Comparison of ENCODE assay signal across 16 cellular contexts in the genomic region with DNA sequence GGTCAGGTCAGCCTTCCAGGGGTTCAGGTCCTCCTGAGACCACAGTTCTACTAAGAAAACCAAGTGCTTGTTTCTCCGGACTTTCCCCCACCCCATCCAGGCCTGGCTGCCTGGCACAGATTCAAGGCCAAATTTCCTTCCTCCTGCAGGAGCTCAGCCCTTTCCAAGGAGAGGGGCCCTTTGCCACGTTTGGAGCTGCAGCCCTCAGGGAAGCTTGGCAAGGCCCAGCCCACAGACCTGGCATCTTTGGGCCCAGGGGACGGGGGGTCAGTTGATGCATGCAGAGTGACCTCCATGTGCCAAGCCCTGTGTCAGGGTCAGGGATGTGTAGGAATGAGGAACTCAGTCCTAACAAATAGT.
DNase-seq lines count a peak whose midpoint lies in the region; ATAC-seq and TF ChIP-seq lines count a peak whose summit lies in the region.
"Had no signal": no experiment of that assay in that cellular context is flagged by ENCODE, and none has a peak within 500 bp of the region (broad histone marks: within the 10 kb centered on the region; RNA-seq: fewer than 3 reads in every experiment).

No MANE protein-coding gene starts in this region.

- peak overlapping the region in 53 of 59 donors; percentile 11 to 87 (median 74) for H3K27ac ChIP-seq in dorsolateral prefrontal cortex
- H3K27ac ChIP-seq in testis, result peak overlapping the region in 1 of 2 donors; percentile 45
- H3K27ac ChIP-seq: PC-9 had no signal

- peak; percentile 3; the same call in 2 of the 3 replicates for ATAC-seq in SK-N-SH treated with all-trans-retinoic acid at 6 μM for 48 hours
- no peak for ATAC-seq in HG03159 (IDR thresholded peaks at IDR 0.05; ENCODE audit: unreplicated experiment)

- peaks cover 44% of the 10 kb centered on the region for H3K4me1 Mint-ChIP-seq in mesothelial cell of epicardium
- H3K4me1 Mint-ChIP-seq: activated B cell treated with CpG ODN at 0.5 μM for 24 hours; activated naive CD4-positive, alpha-beta T cell treated with anti-CD3 and anti-CD28 coated beads, Interleukin-2, amount 10 ng/mL, durations not matched to agents 7 days and 5 days; CD8-positive, alpha-beta memory T cell had no signal

- WGBS in testis, 2 donors, result 29% methylated on average over 3 of the region's 3 CpGs; no CpG with 5 or more reads in 1 of the 2 donors

- TF ChIP-seq POLR2A in testis (IDR thresholded peaks at IDR 0.05), result no peak

- no peaks in the 10 kb centered on the region for H3K36me3 ChIP-seq in testis (ENCODE audit: low read depth, missing control alignments)

- intact Hi-C loops in dorsolateral prefrontal cortex (cut with DNase I), result loop anchor here in 1 of 2 donors (10.0 kb wide), 1 partner anchor 47 kb away; no protein-coding TSS in a partner anchor
- intact Hi-C loops in testis (cut with DNase I; ENCODE audit: low total_unique reads), result no loop called here

- TF ChIP-seq CTCF in dorsolateral prefrontal cortex (IDR thresholded peaks at IDR 0.05 in 54 of 56, conservative IDR thresholded peaks at IDR 0.05 in 2 of 56; ENCODE audit: low read depth in 1 of 56, partially characterized antibody in 56 of 56), result no peak
- TF ChIP-seq CTCF in mesothelial cell of epicardium (IDR thresholded peaks at IDR 0.05; ENCODE audit: unreplicated experiment), result no peak
- TF ChIP-seq CTCF in testis (IDR thresholded peaks at IDR 0.05), result no peak

- no peaks in the 10 kb centered on the region for H3K27me3 Mint-ChIP-seq in mesothelial cell of epicardium (ENCODE audit: low read depth)

- H3K27me3 ChIP-seq in dorsolateral prefrontal cortex (no peaks in the 10 kb centered on the region), testis (no peaks in the 10 kb centered on the region)

- no peaks in the 10 kb centered on the region for H3K36me3 Mint-ChIP-seq in mesothelial cell of epicardium
- H3K36me3 Mint-ChIP-seq: activated naive CD4-positive, alpha-beta T cell treated with anti-CD3 and anti-CD28 coated beads, Interleukin-2, amount 10 ng/mL, durations not matched to agents 7 days and 5 days; CD8-positive, alpha-beta memory T cell; IgD-negative memory B cell had no signal

- peak overlapping the region; percentile 91 for H3K27ac Mint-ChIP-seq in mesothelial cell of epicardium
- H3K27ac Mint-ChIP-seq: activated B cell treated with CpG ODN at 0.5 μM for 24 hours; activated naive CD4-positive, alpha-beta T cell treated with anti-CD3 and anti-CD28 coated beads, Interleukin-2, amount 10 ng/mL, durations not matched to agents 7 days and 5 days had no signal

- peaks cover 24% of the 10 kb centered on the region for H3K4me1 ChIP-seq in testis

- peak overlapping the region; percentile 43 for H3K4me3 Mint-ChIP-seq in mesothelial cell of epicardium
- H3K4me3 Mint-ChIP-seq: activated B cell treated with CpG ODN at 0.5 μM for 24 hours; activated naive CD4-positive, alpha-beta T cell treated with anti-CD3 and anti-CD28 coated beads, Interleukin-2, amount 10 ng/mL, durations not matched to agents 7 days and 5 days; CD8-positive, alpha-beta memory T cell; IgD-negative memory B cell had no signal

- peak overlapping the region in 50 of 59 donors; percentile 7 to 64 (median 41) for H3K4me3 ChIP-seq in dorsolateral prefrontal cortex
- H3K4me3 ChIP-seq in testis, result peak overlapping the region in 1 of 2 donors; percentile 4
- H3K4me3 ChIP-seq: PC-9 had no signal

- H3K9me3 Mint-ChIP-seq in mesothelial cell of epicardium, result no peaks in the 10 kb centered on the region
- H3K9me3 Mint-ChIP-seq: activated B cell treated with CpG ODN at 0.5 μM for 24 hours; activated naive CD4-positive, alpha-beta T cell treated with anti-CD3 and anti-CD28 coated beads, Interleukin-2, amount 10 ng/mL, durations not matched to agents 7 days and 5 days; IgD-negative memory B cell had no signal

- no peaks in the 10 kb centered on the region for H3K9me3 ChIP-seq in testis

- DNase-seq in dorsolateral prefrontal cortex (no peak), mesothelial cell of epicardium (ENCODE audit: low spot score in 2 of 2, unreplicated experiment in 2 of 2) (no peak), testis (peak; percentile 49), NCI-H1105 treated with DMSO at 0.1 percent for 48 hours (lab: John Stamatoyannopoulos, UW) (no peak), DMS79 (lab: John Stamatoyannopoulos, UW) (no peak)
- DNase-seq in activated naive CD4-positive, alpha-beta T cell treated with anti-CD3 and anti-CD28 coated beads, Interleukin-2, amount 50 U/mL, for 16 hours, result no peak
- DNase-seq: activated B cell treated with CpG ODN at 0.5 μM for 24 hours; activated naive CD4-positive, alpha-beta T cell treated with anti-CD3 and anti-CD28 coated beads, Interleukin-2, amount 10 ng/mL, durations not matched to agents 7 days and 5 days; CD8-positive, alpha-beta memory T cell; GDM1; NCI-H1092; NCI-H524 treated with DMSO at 0.1 percent for 48 hours; PC-9 had no signal

TF ChIP-seq in SK-N-SH treated with all-trans-retinoic acid at 6 μM for 48 hours, 23 proteins besides CTCF, POLR2A, EP300 and RAD21:
- TF ChIP-seq TOX (CRISPR knock-in tag; IDR thresholded peaks at IDR 0.05; ENCODE audit: borderline replicate concordance) (no peak), GLIS3 (CRISPR knock-in tag; IDR thresholded peaks at IDR 0.05) (no peak), ZC3H10 (CRISPR knock-in tag; IDR thresholded peaks at IDR 0.05) (no peak)
